ENCODE assay signal across 1 cellular context in genomic region chrX:111680988-111681779, GRCh38.
A peak's percentile ranks its signal among the peaks of the same experiment; 100 is the strongest.
TF ChIP-seq lines count a peak whose summit lies in the region.

ALG13 (plus strand) TSS chrX:111681170; CDS start chrX:111681219, 49 bp downstream.

TF ChIP-seq in K562, 482 proteins besides CTCF, POLR2A, EP300 and RAD21 (continued from another document):
- TF ChIP-seq MGA (IDR thresholded peaks at IDR 0.05) (peak; percentile 84), NFATC3 (IDR thresholded peaks at IDR 0.05) (peak; percentile 99), RNF219 (CRISPR knock-in tag; IDR thresholded peaks at IDR 0.05) (no peak), KLF1 (tag; IDR thresholded peaks at IDR 0.05) (0 out of 2 replicates have a peak, but pooled peaks have one; percentile 44)
